In genomic region chr1:25232866-25233784, GRCh38 we compare ENCODE assay signal across 1 cellular context.
A peak's percentile ranks its signal among the peaks of the same experiment; 100 is the strongest.
TF ChIP-seq lines count a peak whose summit lies in the region.

No MANE protein-coding gene starts in this region.

TF ChIP-seq in K562, 482 proteins besides CTCF, POLR2A, EP300 and RAD21 (continued from another document and continues in another):
- no peak for TF ChIP-seq CTCFL (IDR thresholded peaks at IDR 0.05; ENCODE audit: borderline replicate concordance, insufficient read depth, low read depth, low read length, poor library complexity, severe bottlenecking)
- TF ChIP-seq BACH1 (tag; IDR thresholded peaks at IDR 0.05), result peak; percentile 73; the same call in 1 of the 2 replicates
- peak in 1 of 2 experiments; percentile 62; a peak in 2 of 4 replicates for TF ChIP-seq NONO (IDR thresholded peaks at IDR 0.05; ENCODE audit: low read depth in 2 of 2, low read length in 1 of 2)
- peak; percentile 60; the same call in 1 of the 2 replicates for TF ChIP-seq RUNX1 (IDR thresholded peaks at IDR 0.05; ENCODE audit: low read depth)
- TF ChIP-seq GATA2 (CRISPR knock-in tag; IDR thresholded peaks at IDR 0.05), result peak; percentile 54; the same call in 1 of the 2 replicates
- peak; percentile 93 for TF ChIP-seq NFRKB (IDR thresholded peaks at IDR 0.05; ENCODE audit: low read depth)
- TF ChIP-seq ARID1B (IDR thresholded peaks at IDR 0.05), result peak; percentile 85
- peak; percentile 89; the same call in 1 of the 2 replicates for TF ChIP-seq MITF (IDR thresholded peaks at IDR 0.05)
- TF ChIP-seq ZNF586 (CRISPR knock-in tag; conservative IDR thresholded peaks at IDR 0.05), result 0 out of 2 replicates have a peak, but pooled peaks have one; percentile 0
- no peak; the same call in 1 of the 2 replicates for TF ChIP-seq ZC3H4 (CRISPR knock-in tag; IDR thresholded peaks at IDR 0.05; ENCODE audit: borderline replicate concordance)
- peak; percentile 95; the same call in 1 of the 2 replicates for TF ChIP-seq BRD4 (IDR thresholded peaks at IDR 0.05)
- peak; percentile 60; the same call in 1 of the 2 replicates for TF ChIP-seq GATAD2B (IDR thresholded peaks at IDR 0.05; ENCODE audit: borderline replicate concordance)
- no peak for TF ChIP-seq ETS2 (tag; IDR thresholded peaks at IDR 0.05; ENCODE audit: borderline replicate concordance, poor library complexity, severe bottlenecking)
- TF ChIP-seq MGA (IDR thresholded peaks at IDR 0.05), result 0 out of 2 replicates have a peak, but pooled peaks have one; percentile 6
- TF ChIP-seq NKRF (IDR thresholded peaks at IDR 0.05; ENCODE audit: borderline replicate concordance), result peak; percentile 22; the same call in 1 of the 2 replicates
- no peak for TF ChIP-seq PRMT5 (CRISPR knock-in tag; IDR thresholded peaks at IDR 0.05)
- peak; percentile 75 for TF ChIP-seq CCNT2 (IDR thresholded peaks at IDR 0.05; ENCODE audit: borderline replicate concordance, extremely low read depth, insufficient read length, low read depth, low read length)
- TF ChIP-seq PYGO2 (tag; IDR thresholded peaks at IDR 0.05), result peak; percentile 39; the same call in 1 of the 2 replicates
- peak; percentile 75 for TF ChIP-seq TEAD4 (IDR thresholded peaks at IDR 0.05; ENCODE audit: low read length)
- TF ChIP-seq TEAD4 (CRISPR knock-in tag; IDR thresholded peaks at IDR 0.05; ENCODE audit: borderline replicate concordance), result no peak
- peak; percentile 99 for TF ChIP-seq TFAP4 (CRISPR knock-in tag; IDR thresholded peaks at IDR 0.05; ENCODE audit: borderline replicate concordance)
- TF ChIP-seq CREB5 (CRISPR knock-in tag; IDR thresholded peaks at IDR 0.05), result peak; percentile 87
- peak; percentile 67 for TF ChIP-seq CXXC5 (CRISPR knock-in tag; IDR thresholded peaks at IDR 0.05)
- no peak for TF ChIP-seq ZNF444 (CRISPR knock-in tag; IDR thresholded peaks at IDR 0.05)
- TF ChIP-seq CREB3 (tag; conservative IDR thresholded peaks at IDR 0.05; ENCODE audit: low read depth), result peak; percentile 11
- peak; percentile 84 for TF ChIP-seq SMARCE1 (IDR thresholded peaks at IDR 0.05)
- 0 out of 4 replicates have a peak, but pooled peaks of 1 of the 2 experiments have one; percentile 47 for TF ChIP-seq CSDE1 (IDR thresholded peaks at IDR 0.05)
- TF ChIP-seq ZNF644 (tag; IDR thresholded peaks at IDR 0.05; ENCODE audit: low read depth), result peak; percentile 10; the same call in 1 of the 2 replicates
- TF ChIP-seq ZNF431 (CRISPR knock-in tag; IDR thresholded peaks at IDR 0.05), result no peak
- TF ChIP-seq BDP1 (IDR thresholded peaks at IDR 0.05; ENCODE audit: insufficient read depth, insufficient read length), result no peak
- no peak for TF ChIP-seq NR1H2 (CRISPR knock-in tag; IDR thresholded peaks at IDR 0.05)
- TF ChIP-seq ZNF41 (CRISPR knock-in tag; conservative IDR thresholded peaks at IDR 0.05), result peak; percentile 8; the same call in 1 of the 2 replicates
- TF ChIP-seq C11orf30 (IDR thresholded peaks at IDR 0.05; ENCODE audit: low read depth), result no peak
- TF ChIP-seq GTF2A2 (tag; IDR thresholded peaks at IDR 0.05), result no peak
- TF ChIP-seq HEY1 (CRISPR knock-in tag; IDR thresholded peaks at IDR 0.05; ENCODE audit: borderline replicate concordance), result 0 out of 2 replicates have a peak, but pooled peaks have one; percentile 68
- TF ChIP-seq KLF16 (IDR thresholded peaks at IDR 0.05), result peak; percentile 63; the same call in 1 of the 2 replicates
- TF ChIP-seq DACH1 (IDR thresholded peaks at IDR 0.05; ENCODE audit: partially characterized antibody), result peak; percentile 88
- peak; percentile 70 for TF ChIP-seq FOS (IDR thresholded peaks at IDR 0.05; ENCODE audit: extremely low read depth, insufficient read length)
- TF ChIP-seq DNMT1 (IDR thresholded peaks at IDR 0.05), result 0 out of 2 replicates have a peak, but pooled peaks have one; percentile 70
- TF ChIP-seq IRF9 (tag; IDR thresholded peaks at IDR 0.05), result no peak
- 0 out of 2 replicates have a peak, but pooled peaks have one; percentile 13 for TF ChIP-seq ZEB2 (IDR thresholded peaks at IDR 0.05)
